In genomic region chr2:203135105-203135504, GRCh38 we compare ENCODE assay signal across 6 cellular contexts.
"Had no signal": no experiment of that assay in that cellular context is flagged by ENCODE, and none has a peak within 500 bp of the region (broad histone marks: within the 10 kb centered on the region; RNA-seq: fewer than 3 reads in every experiment).

No MANE protein-coding gene starts in this region.

- FAIRE-seq: GM12878, GM12891, GM12892, GM19239 had no signal

- ATAC-seq: GM12878 had no signal

- H3K4me3 ChIP-seq: GM12878 had no signal

- DNase-seq: GDM1, GF-D8 had no signal
